24 cellular contexts compared by ENCODE assay signal in the genomic region with DNA sequence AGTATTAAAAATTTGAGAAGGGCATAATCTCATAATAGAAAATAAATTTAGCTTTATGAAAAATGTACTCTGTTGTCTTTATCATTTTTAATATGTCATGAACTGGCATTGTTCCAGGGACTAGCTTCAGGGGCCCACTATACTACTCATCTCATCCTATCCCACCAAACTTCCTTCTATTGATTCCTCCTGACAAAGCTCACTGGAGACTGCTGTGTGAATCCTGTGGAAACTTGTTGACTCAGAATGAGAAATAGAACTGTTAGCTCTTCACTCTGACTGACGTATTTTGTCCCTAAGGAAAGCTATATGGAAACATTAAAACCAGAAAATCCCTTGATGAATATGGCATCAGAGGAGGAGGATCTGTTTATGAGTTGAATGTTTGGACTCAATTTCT.
"Had no signal": no experiment of that assay in that cellular context is flagged by ENCODE, and none has a peak within 500 bp of the region (broad histone marks: within the 10 kb centered on the region; RNA-seq: fewer than 3 reads in every experiment).

No MANE protein-coding gene starts in this region.

- H3K4me1 ChIP-seq: adrenal gland, breast epithelium, foreskin keratinocyte, right atrium auricular region, tibial nerve had no signal

- H3K27ac Mint-ChIP-seq: activated naive CD4-positive, alpha-beta T cell treated with anti-CD3 and anti-CD28 coated beads for 36 hours; nephron; progenitor cell of endocrine pancreas had no signal

- H3K4me3 ChIP-seq: adrenal gland, breast epithelium, hepatocyte, lung, right atrium auricular region, tibial nerve had no signal

- H3K27me3 Mint-ChIP-seq: effector memory CD8-positive, alpha-beta T cell; progenitor cell of endocrine pancreas had no signal

- H3K27ac ChIP-seq: adrenal gland, breast epithelium, epithelial cell of prostate, foreskin keratinocyte, hepatocyte, right atrium auricular region, tibial nerve, VCaP had no signal

- DNase-seq: activated CD4-positive, alpha-beta T cell treated with anti-CD3 and anti-CD28 coated beads for 1 hour; activated CD4-positive, alpha-beta T cell treated with anti-CD3 and anti-CD28 coated beads, Interleukin-2, amount 50 U/mL, for 48 hours; activated naive CD4-positive, alpha-beta T cell treated with anti-CD3 and anti-CD28 coated beads for 36 hours; adrenal gland; effector memory CD8-positive, alpha-beta T cell; foreskin keratinocyte; midbrain; nucleus accumbens; stimulated activated CD4-positive, alpha-beta T cell treated with anti-CD3 and anti-CD28 coated beads, Interleukin-12 subunit alpha, Interleukin-12 subunit beta, amount 100 ng/mL, for 4 hours; stimulated activated CD4-positive, alpha-beta T cell treated with anti-CD3 and anti-CD28 coated beads, Interleukin-1b, Interleukin-23, amount 100 ng/mL, for 48 hours; stimulated activated CD8-positive, alpha-beta memory T cell treated with anti-CD3 and anti-CD28 coated beads, Interleukin-4, amount 100 ng/mL, for 48 hours; stimulated activated naive CD4-positive, alpha-beta T cell treated with Interleukin-2 at 50 U/mL for 16 hours; T-helper 2 cell had no signal

- H3K4me2 ChIP-seq: hepatocyte had no signal

- H3K4me1 Mint-ChIP-seq: nephron had no signal

- FAIRE-seq: astrocyte, urothelium cell line had no signal

- ATAC-seq: effector memory CD8-positive, alpha-beta T cell; foreskin keratinocyte had no signal

- H3K79me2 ChIP-seq: hepatocyte had no signal

- H3K4me3 Mint-ChIP-seq: activated naive CD4-positive, alpha-beta T cell treated with anti-CD3 and anti-CD28 coated beads for 36 hours; effector memory CD8-positive, alpha-beta T cell; nephron had no signal

- H3K27me3 ChIP-seq: adrenal gland, breast epithelium, foreskin keratinocyte, hepatocyte, right atrium auricular region, tibial nerve had no signal

- H2AFZ ChIP-seq: hepatocyte had no signal

- H3K9me3 ChIP-seq: adrenal gland had no signal

- H3K9me3 Mint-ChIP-seq: effector memory CD8-positive, alpha-beta T cell; nephron had no signal
